Comparison of ENCODE assay signal across 10 cellular contexts in genomic region chr1:100868364-100868995, GRCh38. TPM values are rescaled to one million over a fixed set of nuclear protein-coding genes. Genes with fewer than 3 reads are reported as not detected.
DNase-seq lines count a peak whose midpoint lies in the region; ATAC-seq and TF ChIP-seq lines count a peak whose summit lies in the region.
"Had no signal": no experiment of that assay in that cellular context is flagged by ENCODE, and none has a peak within 500 bp of the region (broad histone marks: within the 10 kb centered on the region; RNA-seq: fewer than 3 reads in every experiment).

No MANE protein-coding gene starts in this region.

- intact Hi-C loops in Calu3 (cut with micrococcal nuclease; ENCODE audit: unreplicated experiment) = loop anchor here (5.0 kb wide), 2 partner anchors 326 to 1061 kb away; no protein-coding TSS in a partner anchor
- intact Hi-C loops in testis (cut with DNase I; ENCODE audit: low total_unique reads) = loop anchor here (5.0 to 10.0 kb wide), 2 partner anchors 264 to 406 kb away; no protein-coding TSS in a partner anchor

- WGBS in testis, 2 donors = 34% methylated on average over 7 of the region's 7 CpGs

- H3K4me1 ChIP-seq in testis = no peaks in the 10 kb centered on the region
- H3K4me1 ChIP-seq: SJSA1 had no signal

- no TSS peak for BruUV-seq in Calu3 (replicated peaks; lab: Mats Ljungman, UMichigan)

- no peaks in the 10 kb centered on the region for H3K4me1 Mint-ChIP-seq in Calu3 (ENCODE audit: low read depth, unreplicated experiment)
- peaks cover 5% of the 10 kb centered on the region for H3K4me1 Mint-ChIP-seq in glutamatergic neuron (ENCODE audit: low read depth, unreplicated experiment)
- H3K4me1 Mint-ChIP-seq: naive thymus-derived CD8-positive, alpha-beta T cell had no signal

- DNase-seq in Calu3 (no peak), HS-5 (ENCODE audit: low read depth) (peak; percentile 41), SW480 (ENCODE audit: low spot score) (peak; percentile 47), glutamatergic neuron (no peak), testis (no peak)

- no peak overlapping the region for H3K27ac ChIP-seq in testis
- H3K27ac ChIP-seq: SJSA1 had no signal

- H3K27ac Mint-ChIP-seq in Calu3 (ENCODE audit: unreplicated experiment) (no peak overlapping the region), glutamatergic neuron (ENCODE audit: unreplicated experiment) (no peak overlapping the region)
- H3K27ac Mint-ChIP-seq: naive thymus-derived CD8-positive, alpha-beta T cell had no signal

- no peaks in the 10 kb centered on the region for H3K36me3 ChIP-seq in testis (ENCODE audit: low read depth, missing control alignments)
- H3K36me3 ChIP-seq: SJSA1 had no signal

- H3K27me3 Mint-ChIP-seq in Calu3 (ENCODE audit: unreplicated experiment) = no peaks in the 10 kb centered on the region
- H3K27me3 Mint-ChIP-seq in glutamatergic neuron (ENCODE audit: unreplicated experiment) = peaks cover 1% of the 10 kb centered on the region
- H3K27me3 Mint-ChIP-seq: naive thymus-derived CD8-positive, alpha-beta T cell had no signal

- H3K4me3 Mint-ChIP-seq in Calu3 (ENCODE audit: low read depth, unreplicated experiment) (no peak overlapping the region), glutamatergic neuron (ENCODE audit: unreplicated experiment) (no peak overlapping the region)
- H3K4me3 Mint-ChIP-seq: naive thymus-derived CD8-positive, alpha-beta T cell had no signal

- ATAC-seq in HG03442 (IDR thresholded peaks at IDR 0.05; ENCODE audit: unreplicated experiment) (no peak), GM19467 (IDR thresholded peaks at IDR 0.05; ENCODE audit: unreplicated experiment) (no peak), GM18868 (IDR thresholded peaks at IDR 0.05; ENCODE audit: unreplicated experiment) (no peak)

- CTCF ChIA-PET in Calu3 (lab: Charles Lee) = interaction anchor here (0.6 to 1.5 kb wide), 7 partner anchors 245 to 485 kb away, joined by 3 to 10 read pairs (median 4); no protein-coding TSS in a partner anchor

- H3K4me3 ChIP-seq in testis = no peak overlapping the region
- H3K4me3 ChIP-seq: SJSA1 had no signal

- no peaks in the 10 kb centered on the region for H3K9me3 ChIP-seq in testis
- H3K9me3 ChIP-seq: SJSA1 had no signal

- TF ChIP-seq POLR2A in testis (IDR thresholded peaks at IDR 0.05) = no peak

- no peaks in the 10 kb centered on the region for H3K27me3 ChIP-seq in testis
- H3K27me3 ChIP-seq: SJSA1 had no signal

- peak; percentile 30 for TF ChIP-seq CTCF in Calu3 (IDR thresholded peaks at IDR 0.05; ENCODE audit: unreplicated experiment)
- TF ChIP-seq CTCF in glutamatergic neuron (IDR thresholded peaks at IDR 0.05; ENCODE audit: partially characterized antibody, unreplicated experiment) = peak; percentile 59
- TF ChIP-seq CTCF in testis (IDR thresholded peaks at IDR 0.05) = peak; percentile 31 to 77 (median 50)

- no peaks in the 10 kb centered on the region for H3K36me3 Mint-ChIP-seq in Calu3 (ENCODE audit: insufficient read depth, unreplicated experiment)
- no peaks in the 10 kb centered on the region for H3K36me3 Mint-ChIP-seq in glutamatergic neuron (ENCODE audit: unreplicated experiment)
- H3K36me3 Mint-ChIP-seq: naive thymus-derived CD8-positive, alpha-beta T cell had no signal

- H3K9me3 Mint-ChIP-seq in Calu3 (ENCODE audit: low read depth, unreplicated experiment) (no peaks in the 10 kb centered on the region), glutamatergic neuron (ENCODE audit: unreplicated experiment) (no peaks in the 10 kb centered on the region)
- H3K9me3 Mint-ChIP-seq: naive thymus-derived CD8-positive, alpha-beta T cell had no signal

RNA-seq across cellular contexts. Expression of gene EXTL2, which starts 26.2 kb away (rescaled TPM):
- total RNA-seq in Calu3 (2022) = 11.4 and 13.8 TPM in 2 replicates
- 27.9 TPM for total RNA-seq in glutamatergic neuron (ENCODE audit: unreplicated experiment)
- total RNA-seq in testis = 10 to 100 TPM; 12.8 to 16.9 TPM
- 16.1 TPM for polyA plus RNA-seq in testis (ENCODE audit: insufficient read depth, low read depth, low replicate concordance)

RNA-seq across cellular contexts. Expression of gene SLC30A7, which starts 27.4 kb away (rescaled TPM):
- total RNA-seq in Calu3 (2022) (38.2 and 39.4 TPM in 2 replicates), glutamatergic neuron (ENCODE audit: unreplicated experiment) (21.5 TPM), testis (10 to 100 TPM; 14.1 to 14.7 TPM)
- 7.1 TPM for polyA plus RNA-seq in testis (ENCODE audit: insufficient read depth, low read depth, low replicate concordance)

Comparison
In these comparisons a context has a peak if more than half of its experiments do, and no peak if none do; other contexts are left out.
1. DNase-seq: peak in HS-5 (single experiment) and SW480 (single experiment); none in Calu3 (single experiment), glutamatergic neuron (single experiment) and testis (single experiment).
2. Peak in every context shown above with its lines, with median percentiles within 50 percentile points of each other: CTCF ChIP-seq.